Comparison of ENCODE assay signal across 8 cellular contexts in genomic region chr1:111275079-111275478, GRCh38. TPM values are rescaled to one million over a fixed set of nuclear protein-coding genes. Genes with fewer than 3 reads are reported as not detected.
DNase-seq lines count a peak whose midpoint lies in the region; ATAC-seq and TF ChIP-seq lines count a peak whose summit lies in the region.

No MANE protein-coding gene starts in this region.

- intact Hi-C loops in mucosa of descending colon (cut with DNase I, micrococcal nuclease) = no loop called here

- no peaks in the 10 kb centered on the region for H3K36me3 ChIP-seq in CD8-positive, alpha-beta memory T cell (ENCODE audit: insufficient read depth, low read length)
- no peaks in the 10 kb centered on the region for H3K36me3 ChIP-seq in mucosa of descending colon (ENCODE audit: low read depth)

- H3K9me3 ChIP-seq in CD8-positive, alpha-beta memory T cell (ENCODE audit: low read length) = no peaks in the 10 kb centered on the region
- H3K9me3 ChIP-seq in mucosa of descending colon = no peaks in the 10 kb centered on the region

- peaks cover 15 to 42% (median 32%) of the 10 kb centered on the region in 3 donors for H3K4me1 Mint-ChIP-seq in CD8-positive, alpha-beta memory T cell

- ATAC-seq in HG03571 (IDR thresholded peaks at IDR 0.05; ENCODE audit: unreplicated experiment) (peak; percentile 52), mucosa of descending colon (peak; percentile 46)

- no peak overlapping the region for H3K27ac ChIP-seq in CD8-positive, alpha-beta memory T cell (ENCODE audit: low read depth, low read length)

- H3K9me3 Mint-ChIP-seq in CD8-positive, alpha-beta memory T cell = peaks cover 0 to 2% (median 0%) of the 10 kb centered on the region in 5 donors

- H3K4me3 ChIP-seq in CD8-positive, alpha-beta memory T cell (ENCODE audit: low read length) = no peak overlapping the region
- H3K4me3 ChIP-seq in astrocyte of the cerebellum (ENCODE audit: low read depth, low read length) (no peak overlapping the region), mucosa of descending colon (no peak overlapping the region)

- CTCF ChIA-PET in CD8-positive, alpha-beta memory T cell (lab: Charles Lee) = interaction anchor here (0.9 kb wide), 1 partner anchor 20 kb away, joined by 3 read pairs; no protein-coding TSS in a partner anchor

- DNase-seq in CD8-positive, alpha-beta memory T cell = no peak
- peak; percentile 66 for DNase-seq in astrocyte of the cerebellum (ENCODE audit: low read depth)
- peak; percentile 20 to 54 (median 25) for DNase-seq in mucosa of descending colon
- DNase-seq in activated gamma-delta T cell (lab: John Stamatoyannopoulos, UW) = no peak
- no peak for DNase-seq in effector CD4-positive, alpha-beta T cell
- DNase-seq in SHP77 treated with DMSO at 0.1 percent for 48 hours (lab: John Stamatoyannopoulos, UW) = no peak
- no peak for DNase-seq in OCI-M2 (lab: John Stamatoyannopoulos, UW; ENCODE audit: unreplicated experiment)

- peaks cover 8% of the 10 kb centered on the region for H3K4me1 ChIP-seq in CD8-positive, alpha-beta memory T cell (ENCODE audit: insufficient read depth, low read length)
- no peaks in the 10 kb centered on the region for H3K4me1 ChIP-seq in mucosa of descending colon (ENCODE audit: low read depth)

- peaks cover 0 to 10% (median 0%) of the 10 kb centered on the region in 3 donors for H3K36me3 Mint-ChIP-seq in CD8-positive, alpha-beta memory T cell

- POLR2A ChIA-PET in CD8-positive, alpha-beta memory T cell (lab: Charles Lee) = no interaction called here

- peaks cover 27 to 29% of the 10 kb centered on the region in 2 donors for H3K27me3 Mint-ChIP-seq in CD8-positive, alpha-beta memory T cell

- peak overlapping the region in 3 of 8 donors; percentile 12 to 73 (median 66) for H3K27ac Mint-ChIP-seq in CD8-positive, alpha-beta memory T cell

- H3K27me3 ChIP-seq in CD8-positive, alpha-beta memory T cell (ENCODE audit: insufficient read depth, low read length, poor library complexity, severe bottlenecking) = peaks cover 15% of the 10 kb centered on the region

- TF ChIP-seq CTCF in astrocyte of the cerebellum (IDR thresholded peaks at IDR 0.05; ENCODE audit: low read depth, low read length, missing control alignments) = no peak
- no peak for TF ChIP-seq CTCF in mucosa of descending colon (IDR thresholded peaks at IDR 0.05)

- peak overlapping the region in 6 of 7 donors; percentile 22 to 70 (median 54) for H3K4me3 Mint-ChIP-seq in CD8-positive, alpha-beta memory T cell

- in situ Hi-C loops in astrocyte of the cerebellum (cut with HindIII; ENCODE audit: low sequenced_read_pairs) = no loop called here

RNA-seq across cellular contexts. Expression of gene CHIA, which starts 15.6 kb away (rescaled TPM):
- not detected for total RNA-seq in CD8-positive, alpha-beta memory T cell
- not detected for polyA plus RNA-seq in CD8-positive, alpha-beta memory T cell
- not detected for total RNA-seq in mucosa of descending colon

RNA-seq across cellular contexts. Expression of gene CHI3L2, which starts 47.6 kb away (rescaled TPM):
- 1 to 10 TPM; 1.6 to 1.9 TPM for total RNA-seq in CD8-positive, alpha-beta memory T cell
- 20.8 TPM for polyA plus RNA-seq in CD8-positive, alpha-beta memory T cell
- total RNA-seq in mucosa of descending colon = 1 to 10 TPM in 2 of 3 donors, under 1 TPM in 1; 0.76 to 3.3 (median 1.1) TPM

Comparison
In these comparisons a context has a peak if more than half of its experiments do, and no peak if none do; other contexts are left out.
1. DNase-seq: peak in astrocyte of the cerebellum (single experiment) and mucosa of descending colon (3 of 3); none in CD8-positive, alpha-beta memory T cell (0 of 5), activated gamma-delta T cell (single experiment), effector CD4-positive, alpha-beta T cell (single experiment), SHP77 treated with DMSO at 0.1 percent for 48 hours (single experiment) and OCI-M2 (single experiment).